17 cellular contexts compared by ENCODE assay signal in the genomic region with DNA sequence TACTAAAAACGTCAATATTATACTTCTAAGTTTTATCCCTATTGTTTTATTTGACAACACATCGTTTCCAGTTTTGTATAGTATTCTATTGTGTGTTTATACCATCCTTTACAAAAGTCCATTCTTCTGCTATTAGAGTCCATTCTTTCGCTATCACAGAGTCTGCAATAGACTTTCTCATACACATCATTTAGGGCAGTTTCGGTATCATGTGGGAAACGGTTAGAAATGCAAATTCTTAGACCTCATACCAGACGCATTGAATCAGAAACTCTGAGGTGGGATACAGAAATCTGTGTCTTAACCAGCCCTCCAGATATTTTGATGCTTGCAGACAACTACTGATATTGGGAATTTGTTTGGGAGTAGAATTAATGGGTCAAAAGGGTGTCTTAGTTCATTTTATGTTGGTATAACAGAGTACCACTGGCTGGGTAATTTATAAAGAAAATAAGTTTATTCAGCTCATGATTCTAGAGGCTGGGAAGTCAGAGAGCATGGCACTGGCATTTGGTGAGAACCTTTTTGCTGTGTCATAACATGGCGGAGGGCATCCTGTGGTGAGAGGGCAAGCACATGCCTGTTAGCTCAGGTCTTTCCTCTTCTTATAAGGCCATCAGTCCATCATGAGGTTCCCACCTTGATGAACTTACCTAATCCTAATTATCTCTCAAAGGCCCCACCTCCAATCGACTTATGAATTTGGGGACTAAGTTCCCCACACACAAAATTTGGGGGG. TPM values are rescaled to one million over a fixed set of nuclear protein-coding genes. Genes with fewer than 3 reads are reported as not detected.
DNase-seq lines count a peak whose midpoint lies in the region; ATAC-seq and TF ChIP-seq lines count a peak whose summit lies in the region.
"Had no signal": no experiment of that assay in that cellular context is flagged by ENCODE, and none has a peak within 500 bp of the region (broad histone marks: within the 10 kb centered on the region; RNA-seq: fewer than 3 reads in every experiment).

No MANE protein-coding gene starts in this region.

- H3K27ac ChIP-seq in suprapubic skin = no peak overlapping the region
- H3K27ac ChIP-seq: C4-2B, left lung, stomach had no signal

- no peak for TF ChIP-seq EP300 in suprapubic skin (IDR thresholded peaks at IDR 0.05)

- TF ChIP-seq POLR2A in suprapubic skin (IDR thresholded peaks at IDR 0.05) = no peak

- H3K36me3 ChIP-seq in suprapubic skin = no peaks in the 10 kb centered on the region
- H3K36me3 ChIP-seq: stomach had no signal

- H3K4me1 ChIP-seq in suprapubic skin = no peaks in the 10 kb centered on the region
- H3K4me1 ChIP-seq: left lung had no signal

- DNase-seq in stimulated activated CD8-positive, alpha-beta memory T cell treated with anti-CD3 and anti-CD28 coated beads, Interleukin-4, amount 100 ng/mL, for 48 hours = no peak
- DNase-seq in suprapubic skin (ENCODE audit: low spot score in 2 of 2) (no peak), OCI-M2 (lab: John Stamatoyannopoulos, UW; ENCODE audit: unreplicated experiment) (no peak)
- DNase-seq: activated CD4-positive, alpha-beta memory T cell treated with anti-CD3 and anti-CD28 coated beads for 36 hours; activated naive CD8-positive, alpha-beta T cell treated with anti-CD3 and anti-CD28 coated beads for 36 hours; left lung; NCI-H1092 treated with DMSO at 0.1 percent for 48 hours; stomach; SW 1271 had no signal

- ATAC-seq in GM18508 (IDR thresholded peaks at IDR 0.05; ENCODE audit: insufficient read depth, unreplicated experiment) (peak; percentile 82), GM19463 (IDR thresholded peaks at IDR 0.05; ENCODE audit: unreplicated experiment) (peak; percentile 91), HG02840 (IDR thresholded peaks at IDR 0.05; ENCODE audit: low FRiP score, unreplicated experiment) (peak; percentile 90), HG03520 (IDR thresholded peaks at IDR 0.05; ENCODE audit: unreplicated experiment) (peak; percentile 97), HG02970 (IDR thresholded peaks at IDR 0.05; ENCODE audit: low FRiP score, unreplicated experiment) (no peak)
- ATAC-seq: left lung had no signal

- WGBS in suprapubic skin = 88% methylated on average over 8 of the region's 8 CpGs

- no peak for TF ChIP-seq CTCF in suprapubic skin (IDR thresholded peaks at IDR 0.05)

- no peaks in the 10 kb centered on the region for H3K9me3 ChIP-seq in suprapubic skin
- H3K9me3 ChIP-seq: left lung, stomach had no signal

- H3K27me3 ChIP-seq in suprapubic skin = no peaks in the 10 kb centered on the region
- H3K27me3 ChIP-seq: left lung, stomach had no signal

- no peak overlapping the region for H3K4me3 ChIP-seq in suprapubic skin
- H3K4me3 ChIP-seq: left lung, stomach had no signal

RNA-seq across cellular contexts. Expression of gene CARTPT, which starts 21.1 kb away (rescaled TPM):
- total RNA-seq in suprapubic skin = not detected
- total RNA-seq: activated CD4-positive, alpha-beta memory T cell treated with anti-CD3 and anti-CD28 coated beads for 36 hours; activated naive CD8-positive, alpha-beta T cell treated with anti-CD3 and anti-CD28 coated beads for 36 hours; dermis microvascular lymphatic vessel endothelial cell; left lung; omental fat pad had no signal
